15 cellular contexts compared by ENCODE assay signal in genomic region chr9:99813739-99814138, GRCh38. TPM values are rescaled to one million over a fixed set of nuclear protein-coding genes. Genes with fewer than 3 reads are reported as not detected.
DNase-seq lines count a peak whose midpoint lies in the region; ATAC-seq and TF ChIP-seq lines count a peak whose summit lies in the region.
"Had no signal": no experiment of that assay in that cellular context is flagged by ENCODE, and none has a peak within 500 bp of the region (broad histone marks: within the 10 kb centered on the region; RNA-seq: fewer than 3 reads in every experiment).

No MANE protein-coding gene starts in this region.

- H3K36me3 ChIP-seq in H7 (replicated peaks; ENCODE audit: control insufficient read depth, insufficient read depth, low read length) (no peaks in the 10 kb centered on the region), IMR-90 (ENCODE audit: control insufficient read depth, insufficient read depth, low read length) (no peaks in the 10 kb centered on the region), endodermal cell (ENCODE audit: control insufficient read depth, insufficient read depth, low read length) (peaks cover 17% of the 10 kb centered on the region)
- H3K36me3 ChIP-seq: HAP-1 had no signal

- H3K4me3 Mint-ChIP-seq in endodermal cell = no peak overlapping the region
- no peak overlapping the region for H3K4me3 Mint-ChIP-seq in osteocyte (ENCODE audit: unreplicated experiment)
- H3K4me3 Mint-ChIP-seq: CD4-positive, alpha-beta memory T cell had no signal

- no peak overlapping the region for H3K23ac ChIP-seq in IMR-90 (ENCODE audit: low read depth, low read length)

- no peak overlapping the region for H3K9ac ChIP-seq in IMR-90 (ENCODE audit: low read depth, low read length)
- H3K9ac ChIP-seq in endodermal cell (ENCODE audit: extremely low read depth, low read length, poor library complexity, severe bottlenecking) = no peak overlapping the region

- H3K14ac ChIP-seq in IMR-90 (replicated peaks; ENCODE audit: low read depth, low read length) = no peak overlapping the region

- peak overlapping the region; percentile 57; the same call in 1 of the 2 replicates for H2AK5ac ChIP-seq in IMR-90 (ENCODE audit: low read depth, low read length)

- no peaks in the 10 kb centered on the region for H4K20me1 ChIP-seq in IMR-90 (ENCODE audit: insufficient read depth, low read length)

- H3K4ac ChIP-seq in IMR-90 (ENCODE audit: low read depth, low read length) = no peak overlapping the region

- TF ChIP-seq POLR2A in IMR-90 (IDR thresholded peaks at IDR 0.05; ENCODE audit: low read depth, low read length) = no peak

- H3K4me1 ChIP-seq in IMR-90 (ENCODE audit: control insufficient read depth, insufficient read depth, low read length) (peaks cover 9% of the 10 kb centered on the region), endodermal cell (ENCODE audit: control insufficient read depth, insufficient read depth, low read length) (no peaks in the 10 kb centered on the region)

- no peak overlapping the region for H4K91ac ChIP-seq in IMR-90 (ENCODE audit: insufficient read depth, low read depth, low read length)

- TF ChIP-seq CTCF in IMR-90 (conservative IDR thresholded peaks at IDR 0.05; ENCODE audit: low read depth, low read length) (no peak), endodermal cell (conservative IDR thresholded peaks at IDR 0.05) (peak; percentile 48), osteocyte (IDR thresholded peaks at IDR 0.05) (no peak)

- H3K27me3 ChIP-seq in H7 (ENCODE audit: control insufficient read depth, insufficient read depth, low read length) (no peaks in the 10 kb centered on the region), IMR-90 (ENCODE audit: control insufficient read depth, insufficient read depth, low read length) (no peaks in the 10 kb centered on the region), endodermal cell (ENCODE audit: control insufficient read depth, insufficient read depth, low read length, poor library complexity, severe bottlenecking) (no peaks in the 10 kb centered on the region)

- H3K9me3 Mint-ChIP-seq in endodermal cell (no peaks in the 10 kb centered on the region), osteocyte (ENCODE audit: unreplicated experiment) (no peaks in the 10 kb centered on the region)
- H3K9me3 Mint-ChIP-seq: CD4-positive, alpha-beta memory T cell had no signal

- H4K8ac ChIP-seq in IMR-90 (ENCODE audit: low read depth in 2 of 2, low read length in 2 of 2) = no peak overlapping the region

- BruUV-seq in IMR-90 (replicated peaks; lab: Mats Ljungman, UMichigan) = no TSS peak

- no peak overlapping the region for H3K4me3 ChIP-seq in H7 (ENCODE audit: insufficient read depth, low read depth, low read length)
- H3K4me3 ChIP-seq in IMR-90 (ENCODE audit: insufficient read depth, low read depth, low read length) = no peak overlapping the region
- H3K4me3 ChIP-seq in endodermal cell (ENCODE audit: low read length) = no peak overlapping the region
- H3K4me3 ChIP-seq: HAP-1 had no signal

- H2BK20ac ChIP-seq in IMR-90 (ENCODE audit: low read depth, low read length) = no peak overlapping the region

- no peak overlapping the region for H2AFZ ChIP-seq in IMR-90 (replicated peaks; ENCODE audit: low read length, poor library complexity)

- H3K79me1 ChIP-seq in IMR-90 (ENCODE audit: low read depth in 1 of 2, low read length in 2 of 2) = peaks cover 10 to 30% of the 10 kb centered on the region in 2 experiments

- no peak overlapping the region for H3K56ac ChIP-seq in IMR-90 (ENCODE audit: extremely low read depth, insufficient read depth, low read length)

- H3K9me1 ChIP-seq in IMR-90 (ENCODE audit: insufficient read depth, low read length) = peaks cover 4% of the 10 kb centered on the region; the same call in 1 of the 2 replicates

- intact Hi-C loops in IMR-90 (cut with micrococcal nuclease) (no loop called here), cardiac septum (cut with DNase I) (no loop called here)

- 100% methylated on average over 1 of the region's 8 CpGs; no CpG with 5 or more reads in 1 of the 2 experiments for WGBS in IMR-90 (ENCODE audit: extremely low coverage in 2 of 2, insufficient read length in 1 of 2), 2 experiments
- WGBS in endodermal cell (ENCODE audit: insufficient coverage in 1 of 2, insufficient read length in 1 of 2), 2 experiments = 82 to 84% methylated on average over 8 of the region's 8 CpGs

- no peak overlapping the region for H2AK9ac ChIP-seq in IMR-90 (replicated peaks; ENCODE audit: low read depth, low read length, poor library complexity)

- H3K27me3 Mint-ChIP-seq in endodermal cell (ENCODE audit: insufficient read depth) (no peaks in the 10 kb centered on the region), osteocyte (ENCODE audit: unreplicated experiment) (no peaks in the 10 kb centered on the region)

- H3K36me3 Mint-ChIP-seq in endodermal cell (ENCODE audit: low read depth) (peaks cover 2% of the 10 kb centered on the region), osteocyte (ENCODE audit: unreplicated experiment) (no peaks in the 10 kb centered on the region)
- H3K36me3 Mint-ChIP-seq: CD4-positive, alpha-beta memory T cell had no signal

- no peak overlapping the region for H2BK5ac ChIP-seq in IMR-90 (ENCODE audit: low read depth, low read length, poor library complexity, severe bottlenecking)

- no peak overlapping the region for H3K4me2 ChIP-seq in IMR-90 (ENCODE audit: low read depth, low read length)

- ATAC-seq in IMR-90 (ENCODE audit: low read depth) (no peak), HG03354 (IDR thresholded peaks at IDR 0.05; ENCODE audit: poor library complexity, severe bottlenecking, unreplicated experiment) (no peak)

- dilution Hi-C loops in IMR-90 (cut with HindIII; ENCODE audit: low sequenced_read_pairs, unreplicated experiment) = no loop called here

- peaks cover 60% of the 10 kb centered on the region for H3K4me1 Mint-ChIP-seq in endodermal cell
- peaks cover 21% of the 10 kb centered on the region for H3K4me1 Mint-ChIP-seq in osteocyte (ENCODE audit: unreplicated experiment)

- POLR2A ChIA-PET in IMR-90 (lab: Charles Lee; ENCODE audit: unreplicated experiment) = interaction anchor here (0.6 kb wide), 1 partner anchor 530 kb away, joined by 17 read pairs; no protein-coding TSS in a partner anchor

- no peak overlapping the region for H3K27ac ChIP-seq in IMR-90 (ENCODE audit: insufficient read depth, low read length)
- no peak overlapping the region for H3K27ac ChIP-seq in endodermal cell (ENCODE audit: low read depth, low read length)

- H3K27ac Mint-ChIP-seq in endodermal cell = no peak overlapping the region
- H3K27ac Mint-ChIP-seq in osteocyte (ENCODE audit: unreplicated experiment) = peak overlapping the region; percentile 5
- H3K27ac Mint-ChIP-seq: CD4-positive, alpha-beta memory T cell had no signal

- no peak overlapping the region for H2BK15ac ChIP-seq in IMR-90 (ENCODE audit: low read depth, low read length)

- DNase-seq in H7 (peak; percentile 27), IMR-90 (no peak), endodermal cell (no peak), osteocyte (ENCODE audit: extremely low spot score, unreplicated experiment) (no peak), cardiac septum (ENCODE audit: low spot score) (no peak), NCI-H1436 (lab: John Stamatoyannopoulos, UW) (no peak), DMS114 treated with DMSO at 0.1 percent for 48 hours (lab: John Stamatoyannopoulos, UW; ENCODE audit: unreplicated experiment) (no peak)
- DNase-seq: C1 segment of cervical spinal cord; Calu3; CD4-positive, alpha-beta memory T cell; COR-L47; DMS153; DND-41 had no signal

- in situ Hi-C loops in IMR-90 (cut with MboI; ENCODE audit: low sequenced_read_pairs) = loop anchor here (25.0 kb wide), 2 partner anchors 399 to 551 kb away; no protein-coding TSS in a partner anchor

- H3K9me3 ChIP-seq in IMR-90 (ENCODE audit: control insufficient read depth, insufficient read depth, low read length) (no peaks in the 10 kb centered on the region), endodermal cell (ENCODE audit: control insufficient read depth, low read length) (no peaks in the 10 kb centered on the region)
- H3K9me3 ChIP-seq: HAP-1 had no signal

- no peak overlapping the region for H3K18ac ChIP-seq in IMR-90 (ENCODE audit: low read depth, low read length)

- CTCF ChIA-PET in IMR-90 (lab: Yijun Ruan, JAX) = no interaction called here

- H2BK120ac ChIP-seq in IMR-90 (ENCODE audit: low read depth, low read length) = no peak overlapping the region

- no peak for TF ChIP-seq RAD21 in IMR-90 (IDR thresholded peaks at IDR 0.05; ENCODE audit: low read length)

- no peak overlapping the region for H4K5ac ChIP-seq in IMR-90 (ENCODE audit: low read depth, low read length)

TF ChIP-seq in IMR-90, 13 proteins besides CTCF, POLR2A, EP300 and RAD21:
- TF ChIP-seq USF2 (IDR thresholded peaks at IDR 0.05; ENCODE audit: low read depth, low read length) = no peak
- no peak for TF ChIP-seq MAFK (IDR thresholded peaks at IDR 0.05; ENCODE audit: low read depth, low read length)

RNA-seq across cellular contexts. Expression of gene NR4A3, which starts 7.9 kb away (rescaled TPM):
- total RNA-seq in H7 (2014; rRNA removed; shearing (Covaris generic)) = 0.10 and 0.18 TPM in 2 replicates
- 0.54 and 1.9 TPM in 2 replicates for total RNA-seq in IMR-90 (2012; rRNA removed)
- polyA plus RNA-seq in IMR-90 (2012; rRNA removed) = 0.27 and 0.37 TPM in 2 replicates
- 0.48 and 2.2 TPM in 2 replicates for polyA plus RNA-seq in IMR-90 (2012; cell fraction: cytosol; rRNA removed)
- polyA plus RNA-seq in IMR-90 (2012; cell fraction: nucleus; rRNA removed; ENCODE audit: low replicate concordance) = 10.7 and 31.9 TPM in 2 replicates
- under 1 TPM; 0.37 to 0.75 TPM for total RNA-seq in endodermal cell
- polyA plus RNA-seq in endodermal cell (2013, experiment 1 of 2) = 0.85 TPM
- 1.2 TPM for polyA plus RNA-seq in endodermal cell (2013, experiment 2 of 2)
- 2.4 and 3.2 TPM in 2 replicates for total RNA-seq in osteocyte
- total RNA-seq in cardiac septum = 22.4 TPM
